In genomic region chr19:48519426-48519825, GRCh38 we compare ENCODE assay signal across 9 cellular contexts. TPM values are rescaled to one million over a fixed set of nuclear protein-coding genes. Genes with fewer than 3 reads are reported as not detected.
"Had no signal": no experiment of that assay in that cellular context is flagged by ENCODE, and none has a peak within 500 bp of the region (broad histone marks: within the 10 kb centered on the region; RNA-seq: fewer than 3 reads in every experiment).

No MANE protein-coding gene starts in this region.

RNA-seq across cellular contexts. Expression of gene SULT2B1, which starts 32.5 kb away (rescaled TPM):
- total RNA-seq: activated CD4-positive, alpha-beta memory T cell treated with anti-CD3 and anti-CD28 coated beads, Interleukin-2, amount 10 ng/mL, durations not matched to agents 7 days and 5 days; activated CD4-positive, alpha-beta T cell treated with anti-CD3 and anti-CD28 coated beads for 36 hours; activated CD8-positive, alpha-beta memory T cell treated with anti-CD3 and anti-CD28 coated beads, Interleukin-2, amount 10 ng/mL, durations not matched to agents 7 days and 5 days; activated CD8-positive, alpha-beta T cell treated with anti-CD3 and anti-CD28 coated beads, Interleukin-2, amount 10 ng/mL, durations not matched to agents 7 days and 5 days; activated naive CD8-positive, alpha-beta T cell treated with anti-CD3 and anti-CD28 coated beads, Interleukin-2, amount 10 ng/mL, durations not matched to agents 7 days and 5 days; activated T-helper 2 cell treated with anti-CD3 and anti-CD28 coated beads, Interferon-gamma antibody, Interleukin-2, Interleukin-4, amounts not matched to agents 10 μg/mL and 5 μg/mL and 100 μg/mL, durations not matched to agents 14 hours and 24 hours and 36 hours; ascending aorta; cardiac muscle cell; T-helper 17 cell had no signal
